In genomic region chr1:234656981-234657651, GRCh38 we compare ENCODE assay signal across 9 cellular contexts. TPM values are rescaled to one million over a fixed set of nuclear protein-coding genes. Genes with fewer than 3 reads are reported as not detected.
A peak's percentile ranks its signal among the peaks of the same experiment; 100 is the strongest.
DNase-seq lines count a peak whose midpoint lies in the region; ATAC-seq, FAIRE-seq and TF ChIP-seq lines count a peak whose summit lies in the region.
"Had no signal": no experiment of that assay in that cellular context is flagged by ENCODE, and none has a peak within 500 bp of the region (broad histone marks: within the 10 kb centered on the region; RNA-seq: fewer than 3 reads in every experiment).

No MANE protein-coding gene starts in this region.

- peak; percentile 89 for ATAC-seq in upper lobe of right lung
- no peak for ATAC-seq in GM21360 (IDR thresholded peaks at IDR 0.05; ENCODE audit: unreplicated experiment)

- TF ChIP-seq CTCF in kidney (IDR thresholded peaks at IDR 0.05; ENCODE audit: borderline replicate concordance, extremely low read depth, insufficient read depth) (no peak), upper lobe of right lung (IDR thresholded peaks at IDR 0.05) (no peak)

- no peaks in the 10 kb centered on the region for H3K27me3 ChIP-seq in upper lobe of right lung

- H3K9me3 ChIP-seq in kidney (ENCODE audit: control insufficient read depth in 1 of 2, low read length in 2 of 2) (no peaks in the 10 kb centered on the region), upper lobe of right lung (no peaks in the 10 kb centered on the region)

- no peaks in the 10 kb centered on the region for H3K9me3 Mint-ChIP-seq in activated T-helper 2 cell treated with anti-CD3 and anti-CD28 coated beads, Interferon-gamma antibody, Interleukin-2, Interleukin-4, amounts not matched to agents 10 μg/mL and 5 μg/mL and 100 μg/mL, durations not matched to agents 14 hours and 24 hours and 36 hours

- H3K27ac ChIP-seq in kidney (ENCODE audit: low read depth in 2 of 2, low read length in 2 of 2) (peak overlapping the region; percentile 76 to 82), upper lobe of right lung (peak overlapping the region; percentile 58)

- no peak for FAIRE-seq in kidney (lab: Jason Lieb, UNC)
- FAIRE-seq: G401.6 had no signal

- H3K4me1 ChIP-seq in kidney (ENCODE audit: control insufficient read depth in 1 of 2, insufficient read depth in 1 of 2, low read depth in 1 of 2, low read length in 2 of 2) (peaks cover 7 to 18% of the 10 kb centered on the region in 2 donors), upper lobe of right lung (peaks cover 10% of the 10 kb centered on the region)

- DNase-seq in NCI-H510A treated with DMSO at 0.1 percent for 48 hours (lab: John Stamatoyannopoulos, UW) (peak; percentile 32), NCI-H510A (lab: John Stamatoyannopoulos, UW) (no peak), HPDE6-E6E7 (ENCODE audit: extremely low spot score) (peak; percentile 98), kidney (no peak), upper lobe of right lung (no peak), cerebellar cortex (ENCODE audit: low spot score) (no peak)
- no peak for DNase-seq in activated T-helper 2 cell treated with anti-CD3 and anti-CD28 coated beads, Interferon-gamma antibody, Interleukin-2, Interleukin-4, amounts not matched to agents 10 μg/mL and 5 μg/mL and 100 μg/mL, durations not matched to agents 14 hours and 24 hours and 36 hours (ENCODE audit: low spot score)

- H3K9ac ChIP-seq in kidney (ENCODE audit: low read length in 2 of 2): peak overlapping the region in 1 of 2 donors; percentile 0

- no peaks in the 10 kb centered on the region for H3K36me3 Mint-ChIP-seq in activated T-helper 2 cell treated with anti-CD3 and anti-CD28 coated beads, Interferon-gamma antibody, Interleukin-2, Interleukin-4, amounts not matched to agents 10 μg/mL and 5 μg/mL and 100 μg/mL, durations not matched to agents 14 hours and 24 hours and 36 hours (ENCODE audit: low read depth)

- intact Hi-C loops in activated T-helper 2 cell treated with anti-CD3 and anti-CD28 coated beads, Interferon-gamma antibody, Interleukin-2, Interleukin-4, amounts not matched to agents 10 μg/mL and 5 μg/mL and 100 μg/mL, durations not matched to agents 14 hours and 24 hours and 36 hours (cut with micrococcal nuclease): no loop called here
- intact Hi-C loops in kidney (cut with DNase I): no loop called here
- intact Hi-C loops in upper lobe of right lung (cut with DNase I): no loop called here

- peaks cover 17% of the 10 kb centered on the region for H3K4me1 Mint-ChIP-seq in activated T-helper 2 cell treated with anti-CD3 and anti-CD28 coated beads, Interferon-gamma antibody, Interleukin-2, Interleukin-4, amounts not matched to agents 10 μg/mL and 5 μg/mL and 100 μg/mL, durations not matched to agents 14 hours and 24 hours and 36 hours (ENCODE audit: low read depth)

- peak overlapping the region; percentile 66 for H3K27ac Mint-ChIP-seq in activated T-helper 2 cell treated with anti-CD3 and anti-CD28 coated beads, Interferon-gamma antibody, Interleukin-2, Interleukin-4, amounts not matched to agents 10 μg/mL and 5 μg/mL and 100 μg/mL, durations not matched to agents 14 hours and 24 hours and 36 hours

- H3K36me3 ChIP-seq in kidney (ENCODE audit: control insufficient read depth in 1 of 2, insufficient read depth in 2 of 2, low read length in 2 of 2) (no peaks in the 10 kb centered on the region), upper lobe of right lung (no peaks in the 10 kb centered on the region)

- peaks cover 4% of the 10 kb centered on the region for H3K27me3 Mint-ChIP-seq in activated T-helper 2 cell treated with anti-CD3 and anti-CD28 coated beads, Interferon-gamma antibody, Interleukin-2, Interleukin-4, amounts not matched to agents 10 μg/mL and 5 μg/mL and 100 μg/mL, durations not matched to agents 14 hours and 24 hours and 36 hours (ENCODE audit: low read depth)

- H3K4me3 Mint-ChIP-seq in activated T-helper 2 cell treated with anti-CD3 and anti-CD28 coated beads, Interferon-gamma antibody, Interleukin-2, Interleukin-4, amounts not matched to agents 10 μg/mL and 5 μg/mL and 100 μg/mL, durations not matched to agents 14 hours and 24 hours and 36 hours (ENCODE audit: low read depth): no peak overlapping the region

- no peak overlapping the region for H3K4me3 ChIP-seq in kidney (ENCODE audit: low read length in 2 of 2)
- no peak overlapping the region for H3K4me3 ChIP-seq in upper lobe of right lung

RNA-seq across cellular contexts. Expression of gene IRF2BP2, which starts 47.1 kb away (rescaled TPM):
- total RNA-seq in activated T-helper 2 cell treated with anti-CD3 and anti-CD28 coated beads, Interferon-gamma antibody, Interleukin-2, Interleukin-4, amounts not matched to agents 10 μg/mL and 5 μg/mL and 100 μg/mL, durations not matched to agents 14 hours and 24 hours and 36 hours: 276 and 292 TPM in 2 replicates
- total RNA-seq in kidney: 130 TPM
- polyA plus RNA-seq in kidney (ENCODE audit: insufficient read depth, low read depth, low replicate concordance): 53.8 TPM
- 161 TPM for total RNA-seq in upper lobe of right lung

Comparison
In these comparisons a context has a peak if more than half of its experiments do, and no peak if none do; other contexts are left out.
1. DNase-seq: peak in NCI-H510A treated with DMSO at 0.1 percent for 48 hours (single experiment) and HPDE6-E6E7 (single experiment); none in NCI-H510A (single experiment), activated T-helper 2 cell treated with anti-CD3 and anti-CD28 coated beads, Interferon-gamma antibody, Interleukin-2, Interleukin-4, amounts not matched to agents 10 μg/mL and 5 μg/mL and 100 μg/mL, durations not matched to agents 14 hours and 24 hours and 36 hours (single experiment), kidney (single experiment), upper lobe of right lung (single experiment) and cerebellar cortex (single experiment).